34 cellular contexts compared by ENCODE assay signal in genomic region chr16:54697677-54698076, GRCh38.
DNase-seq lines count a peak whose midpoint lies in the region; ATAC-seq and TF ChIP-seq lines count a peak whose summit lies in the region.
"Had no signal": no experiment of that assay in that cellular context is flagged by ENCODE, and none has a peak within 500 bp of the region (broad histone marks: within the 10 kb centered on the region; RNA-seq: fewer than 3 reads in every experiment).

No MANE protein-coding gene starts in this region.

- POLR2A ChIA-PET in HEK293 (lab: Yijun Ruan, JAX), result no interaction called here
- POLR2A ChIA-PET in CD4-positive, alpha-beta T cell (lab: Charles Lee), result no interaction called here

- no peaks in the 10 kb centered on the region for H3K9me3 Mint-ChIP-seq in CD4-positive, alpha-beta T cell
- H3K9me3 Mint-ChIP-seq: CD8-positive, alpha-beta memory T cell; CD8-positive, alpha-beta T cell had no signal

- no peak overlapping the region for H3K27ac Mint-ChIP-seq in CD4-positive, alpha-beta T cell
- H3K27ac Mint-ChIP-seq: B cell; CD14-positive monocyte; CD4-positive, alpha-beta memory T cell; CD4-positive, CD25-positive, alpha-beta regulatory T cell; CD8-positive, alpha-beta memory T cell; CD8-positive, alpha-beta T cell had no signal

- no peaks in the 10 kb centered on the region for H3K4me1 Mint-ChIP-seq in CD4-positive, alpha-beta T cell (ENCODE audit: low read depth)
- H3K4me1 Mint-ChIP-seq: B cell; CD14-positive monocyte; CD4-positive, alpha-beta memory T cell; CD4-positive, CD25-positive, alpha-beta regulatory T cell; CD8-positive, alpha-beta memory T cell had no signal

- H2AFZ ChIP-seq in hepatocyte (no peak overlapping the region), smooth muscle cell (ENCODE audit: low read depth) (no peak overlapping the region)

- no peak for ATAC-seq in HG03378 (IDR thresholded peaks at IDR 0.05; ENCODE audit: unreplicated experiment)
- ATAC-seq in CD4-positive, alpha-beta T cell (ENCODE audit: poor library complexity), result no peak
- ATAC-seq: A549; CD8-positive, alpha-beta T cell had no signal

- H3K79me2 ChIP-seq in hepatocyte (no peaks in the 10 kb centered on the region), smooth muscle cell (ENCODE audit: low read depth) (no peaks in the 10 kb centered on the region)

- H3F3A ChIP-seq in smooth muscle cell (ENCODE audit: low read depth), result no peaks in the 10 kb centered on the region

- CTCF ChIA-PET in HEK293 (lab: Yijun Ruan, JAX), result interaction anchor here (0.6 kb wide), 1 partner anchor 218 kb away, joined by 4 read pairs; no protein-coding TSS in a partner anchor
- CTCF ChIA-PET in CD4-positive, alpha-beta T cell (lab: Charles Lee), result no interaction called here

- H3K4me2 ChIP-seq in hepatocyte (peak overlapping the region; percentile 32), smooth muscle cell (peak overlapping the region; percentile 3)
- H3K4me2 ChIP-seq: A549; BLaER1; BLaER1 treated with 17β-estradiol and CSF1 and Interleukin-3, amounts not matched to agents 10 nM and 100 nM had no signal

- H3K9me2 ChIP-seq in hepatocyte (replicated peaks; ENCODE audit: insufficient read depth), result no peaks in the 10 kb centered on the region

- TF ChIP-seq POLR2A in testis (IDR thresholded peaks at IDR 0.05), result no peak

- H3K36me3 Mint-ChIP-seq in CD4-positive, alpha-beta T cell (ENCODE audit: low read depth), result no peaks in the 10 kb centered on the region
- H3K36me3 Mint-ChIP-seq: CD14-positive monocyte; CD4-positive, alpha-beta memory T cell; CD4-positive, CD25-positive, alpha-beta regulatory T cell; CD8-positive, alpha-beta memory T cell; CD8-positive, alpha-beta T cell had no signal

- no peak overlapping the region for H3K4me3 Mint-ChIP-seq in CD4-positive, alpha-beta T cell
- H3K4me3 Mint-ChIP-seq: B cell; CD14-positive monocyte; CD4-positive, alpha-beta memory T cell; CD4-positive, CD25-positive, alpha-beta regulatory T cell; CD8-positive, alpha-beta memory T cell; CD8-positive, alpha-beta T cell had no signal

- intact Hi-C loops in CD4-positive, alpha-beta T cell (cut with DNase I, micrococcal nuclease), result no loop called here
- intact Hi-C loops in testis (cut with DNase I; ENCODE audit: low total_unique reads), result no loop called here

- H3K27ac ChIP-seq in HEK293 (ENCODE audit: extremely low read depth, low read depth, low read length) (no peak overlapping the region), hepatocyte (no peak overlapping the region), smooth muscle cell (ENCODE audit: low read depth) (no peak overlapping the region), testis (peak overlapping the region in 1 of 2 donors; percentile 50)
- H3K27ac ChIP-seq in CD4-positive, alpha-beta T cell (ENCODE audit: low read depth, low read length), result no peak overlapping the region
- H3K27ac ChIP-seq: 22Rv1; A549; BLaER1; BLaER1 treated with 17β-estradiol and CSF1 and Interleukin-3, amounts not matched to agents 10 nM and 100 nM; C4-2B had no signal

- H3K27me3 Mint-ChIP-seq in CD4-positive, alpha-beta T cell, result peaks cover 4% of the 10 kb centered on the region
- H3K27me3 Mint-ChIP-seq: B cell; CD4-positive, alpha-beta memory T cell; CD4-positive, CD25-positive, alpha-beta regulatory T cell had no signal

- TF ChIP-seq CTCF in HEK293 (tag by site-specific recombination; IDR thresholded peaks at IDR 0.05) (no peak), hepatocyte (IDR thresholded peaks at IDR 0.05; ENCODE audit: poor library complexity) (no peak), smooth muscle cell (IDR thresholded peaks at IDR 0.05; ENCODE audit: borderline replicate concordance, insufficient read depth, poor library complexity, severe bottlenecking) (no peak), testis (IDR thresholded peaks at IDR 0.05) (no peak)
- TF ChIP-seq CTCF in CD4-positive, alpha-beta T cell (IDR thresholded peaks at IDR 0.05), result no peak

- H3K4me1 ChIP-seq in HEK293 (ENCODE audit: control insufficient read depth, insufficient read depth, low read length) (no peaks in the 10 kb centered on the region), hepatocyte (ENCODE audit: insufficient read depth) (peaks cover 15% of the 10 kb centered on the region), smooth muscle cell (ENCODE audit: low read depth) (no peaks in the 10 kb centered on the region), testis (no peaks in the 10 kb centered on the region)
- H3K4me1 ChIP-seq: A549; BE2C; BLaER1; BLaER1 treated with 17β-estradiol and CSF1 and Interleukin-3, amounts not matched to agents 10 nM and 100 nM; Caco-2 had no signal

- H3K4me3 ChIP-seq in HEK293 (ENCODE audit: low read depth, low read length) (no peak overlapping the region), hepatocyte (no peak overlapping the region), smooth muscle cell (no peak overlapping the region), H7 (ENCODE audit: insufficient read depth, low read depth, low read length) (no peak overlapping the region), testis (no peak overlapping the region)
- H3K4me3 ChIP-seq: A549; BLaER1; BLaER1 treated with 17β-estradiol and CSF1 and Interleukin-3, amounts not matched to agents 10 nM and 100 nM had no signal

- no peaks in the 10 kb centered on the region for H3K36me3 ChIP-seq in HEK293 (ENCODE audit: control insufficient read depth in 2 of 2, insufficient read depth in 1 of 2, low read length in 2 of 2)
- no peaks in the 10 kb centered on the region for H3K36me3 ChIP-seq in hepatocyte (replicated peaks; ENCODE audit: insufficient read depth, low read depth)
- H3K36me3 ChIP-seq in smooth muscle cell (ENCODE audit: low read depth), result no peaks in the 10 kb centered on the region
- no peaks in the 10 kb centered on the region for H3K36me3 ChIP-seq in H7 (replicated peaks; ENCODE audit: control insufficient read depth, insufficient read depth, low read length)
- H3K36me3 ChIP-seq in testis (ENCODE audit: low read depth, missing control alignments), result no peaks in the 10 kb centered on the region
- H3K36me3 ChIP-seq: BE2C; BLaER1; BLaER1 treated with 17β-estradiol and CSF1 and Interleukin-3, amounts not matched to agents 10 nM and 100 nM had no signal

- H3K27me3 ChIP-seq in hepatocyte (peaks cover 4% of the 10 kb centered on the region), smooth muscle cell (ENCODE audit: low read depth) (peaks cover 54% of the 10 kb centered on the region), H7 (ENCODE audit: control insufficient read depth, insufficient read depth, low read length) (no peaks in the 10 kb centered on the region), testis (no peaks in the 10 kb centered on the region)
- no peaks in the 10 kb centered on the region for H3K27me3 ChIP-seq in CD4-positive, alpha-beta T cell (ENCODE audit: control insufficient read depth, insufficient read depth, low read length)
- H3K27me3 ChIP-seq: BE2C; BLaER1; BLaER1 treated with 17β-estradiol and CSF1 and Interleukin-3, amounts not matched to agents 10 nM and 100 nM had no signal

- DNase-seq in OCI-M1 (lab: John Stamatoyannopoulos, UW), result peak; percentile 0
- no peak for DNase-seq in hepatocyte (ENCODE audit: low spot score)
- DNase-seq in smooth muscle cell (lab: John Stamatoyannopoulos, UW; ENCODE audit: unreplicated experiment), result no peak
- DNase-seq in CD4-positive, alpha-beta T cell, result no peak
- DNase-seq in H7, result no peak
- DNase-seq in testis, result no peak
- DNase-seq: 8988T; ACHN; AML-193; BE2C; C1 segment of cervical spinal cord; Caco-2; Calu3; CD4-positive, alpha-beta memory T cell; CD4-positive, CD25-positive, alpha-beta regulatory T cell; CD8-positive, alpha-beta memory T cell; CD8-positive, alpha-beta T cell; COR-L47; DMS 273 treated with DMSO at 0.1 percent for 48 hours; DMS153; DMS53; DMS79; DMS79 treated with DMSO at 0.1 percent for 48 hours; DND-41; EL had no signal

- no peaks in the 10 kb centered on the region for H4K20me1 ChIP-seq in hepatocyte (ENCODE audit: insufficient read depth, poor library complexity, severe bottlenecking)
- no peaks in the 10 kb centered on the region for H4K20me1 ChIP-seq in smooth muscle cell (ENCODE audit: low read depth)
- H4K20me1 ChIP-seq: BLaER1; BLaER1 treated with 17β-estradiol and CSF1 and Interleukin-3, amounts not matched to agents 10 nM and 100 nM had no signal

- 44% methylated on average over 8 of the region's 8 CpGs for WGBS in hepatocyte (ENCODE audit: low lambda C conversion rate, missing lambda C conversion rate)
- WGBS in smooth muscle cell (ENCODE audit: low lambda C conversion rate), result 34% methylated on average over 8 of the region's 8 CpGs
- WGBS in testis, 2 donors, result 35 to 37% methylated on average over 8 of the region's 8 CpGs

- no peak overlapping the region for H3K9ac ChIP-seq in smooth muscle cell (ENCODE audit: low read depth)
- H3K9ac ChIP-seq: BLaER1; BLaER1 treated with 17β-estradiol and CSF1 and Interleukin-3, amounts not matched to agents 10 nM and 100 nM had no signal

- peaks cover 2% of the 10 kb centered on the region; the same call in 1 of the 2 replicates for H3K9me3 ChIP-seq in HEK293 (ENCODE audit: control insufficient read depth, insufficient read depth, low read depth, low read length)
- H3K9me3 ChIP-seq in hepatocyte (ENCODE audit: low read depth), result no peaks in the 10 kb centered on the region
- no peaks in the 10 kb centered on the region for H3K9me3 ChIP-seq in smooth muscle cell (replicated peaks; ENCODE audit: low read depth)
- H3K9me3 ChIP-seq in CD4-positive, alpha-beta T cell (ENCODE audit: control insufficient read depth, low read length), result no peaks in the 10 kb centered on the region
- no peaks in the 10 kb centered on the region for H3K9me3 ChIP-seq in testis
- H3K9me3 ChIP-seq: BE2C, BLaER1, Caco-2 had no signal

TF ChIP-seq in HEK293, 187 proteins besides CTCF, POLR2A, EP300 and RAD21:
- TF ChIP-seq ZNF449 (tag by site-specific recombination; IDR thresholded peaks at IDR 0.05) (no peak), ZNF677 (tag by site-specific recombination; IDR thresholded peaks at IDR 0.05) (peak; percentile 96)
